In the genomic region with DNA sequence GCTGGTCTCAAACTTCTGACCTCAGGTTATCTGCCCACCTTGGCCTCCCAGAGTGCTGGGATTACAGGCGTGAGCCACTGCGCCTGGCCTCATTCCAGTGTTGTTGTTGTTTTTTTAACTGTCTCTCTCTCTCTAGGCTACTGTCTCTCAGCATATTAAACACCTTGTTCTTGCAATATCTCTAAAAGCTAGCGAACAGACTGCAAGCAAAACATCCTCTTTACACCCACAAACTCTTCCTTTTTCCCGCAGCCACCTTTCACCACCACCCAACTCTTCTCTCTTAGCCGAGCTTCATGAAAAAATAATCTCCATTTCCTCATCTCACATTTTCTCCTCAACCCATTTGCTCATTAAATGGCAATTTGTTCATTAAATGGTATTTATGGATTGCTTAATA, we compare ENCODE assay signal across 26 cellular contexts. TPM values are rescaled to one million over a fixed set of nuclear protein-coding genes. Genes with fewer than 3 reads are reported as not detected.
DNase-seq lines count a peak whose midpoint lies in the region; ATAC-seq lines count a peak whose summit lies in the region.
"Had no signal": no experiment of that assay in that cellular context is flagged by ENCODE, and none has a peak within 500 bp of the region (broad histone marks: within the 10 kb centered on the region; RNA-seq: fewer than 3 reads in every experiment).

No MANE protein-coding gene starts in this region.

- H3K27ac Mint-ChIP-seq in activated naive CD4-positive, alpha-beta T cell treated with anti-CD3 and anti-CD28 coated beads for 36 hours, result peak overlapping the region; percentile 44
- peak overlapping the region in 1 of 2 donors; percentile 50 for H3K27ac Mint-ChIP-seq in activated naive CD4-positive, alpha-beta T cell treated with anti-CD3 and anti-CD28 coated beads, Interleukin-2, amount 50 U/mL, for 72 hours
- H3K27ac Mint-ChIP-seq in T-cell, result peak overlapping the region; percentile 70 to 89
- H3K27ac Mint-ChIP-seq in stimulated activated naive CD8-positive, alpha-beta T cell treated with anti-CD3 and anti-CD28 coated beads, Interleukin-15, amount 100 ng/mL, for 72 hours, result peak overlapping the region in 1 of 2 donors; percentile 10
- no peak overlapping the region for H3K27ac Mint-ChIP-seq in stimulated activated memory B cell treated with anti-CD40 and anti-IgM and Interleukin-4, amounts not matched to agents 10 μg/mL and 1 μg/mL and 100 μg/mL, for 72 hours

- POLR2A ChIA-PET in T-cell (lab: Charles Lee), result interaction anchor here in 1 of 2 donors (0.6 to 0.8 kb wide), 4 partner anchors 23 to 891 kb away, joined by 3 to 8 read pairs (median 4); no protein-coding TSS in a partner anchor

- peak overlapping the region; percentile 1 for H3K4me3 Mint-ChIP-seq in activated naive CD4-positive, alpha-beta T cell treated with anti-CD3 and anti-CD28 coated beads for 36 hours
- H3K4me3 Mint-ChIP-seq in T-cell, result peak overlapping the region in 2 of 3 donors; percentile 53 to 62
- peak overlapping the region; percentile 9 to 57 for H3K4me3 Mint-ChIP-seq in stimulated activated naive CD8-positive, alpha-beta T cell treated with anti-CD3 and anti-CD28 coated beads, Interleukin-15, amount 100 ng/mL, for 72 hours
- no peak overlapping the region for H3K4me3 Mint-ChIP-seq in stimulated activated memory B cell treated with anti-CD40 and anti-IgM and Interleukin-4, amounts not matched to agents 10 μg/mL and 1 μg/mL and 100 μg/mL, for 72 hours

- peak overlapping the region; percentile 25 for H3K27ac ChIP-seq in cingulate gyrus (ENCODE audit: low read depth, low read length)
- H3K27ac ChIP-seq: coronary artery, gastrocnemius medialis, left ventricle myocardium inferior, skin epidermis, testis, WERI-Rb-1 had no signal

- H3K9me3 Mint-ChIP-seq in activated naive CD4-positive, alpha-beta T cell treated with anti-CD3 and anti-CD28 coated beads for 36 hours, result peaks cover 1% of the 10 kb centered on the region
- peaks cover 0 to 4% of the 10 kb centered on the region in 2 donors for H3K9me3 Mint-ChIP-seq in activated naive CD4-positive, alpha-beta T cell treated with anti-CD3 and anti-CD28 coated beads, Interleukin-2, amount 50 U/mL, for 72 hours
- H3K9me3 Mint-ChIP-seq in T-cell, result no peaks in the 10 kb centered on the region
- no peaks in the 10 kb centered on the region for H3K9me3 Mint-ChIP-seq in stimulated activated naive CD8-positive, alpha-beta T cell treated with anti-CD3 and anti-CD28 coated beads, Interleukin-15, amount 100 ng/mL, for 72 hours
- H3K9me3 Mint-ChIP-seq in stimulated activated memory B cell treated with anti-CD40 and anti-IgM and Interleukin-4, amounts not matched to agents 10 μg/mL and 1 μg/mL and 100 μg/mL, for 72 hours, result no peaks in the 10 kb centered on the region

- intact Hi-C loops in activated naive CD4-positive, alpha-beta T cell treated with anti-CD3 and anti-CD28 coated beads for 36 hours (cut with micrococcal nuclease), result no loop called here

- DNase-seq in activated naive CD4-positive, alpha-beta T cell treated with anti-CD3 and anti-CD28 coated beads for 36 hours, result no peak
- DNase-seq in activated naive CD4-positive, alpha-beta T cell treated with anti-CD3 and anti-CD28 coated beads, Interleukin-2, amount 50 U/mL, for 72 hours (ENCODE audit: low spot score in 2 of 2), result no peak
- DNase-seq in T-cell, result peak in 1 of 34 experiments; percentile 2
- DNase-seq in stimulated activated naive CD8-positive, alpha-beta T cell treated with anti-CD3 and anti-CD28 coated beads, Interleukin-15, amount 100 ng/mL, for 72 hours, result no peak
- DNase-seq in NCI-H774 (lab: John Stamatoyannopoulos, UW), result no peak
- DNase-seq: activated CD8-positive, alpha-beta memory T cell treated with anti-CD3 and anti-CD28 coated beads for 24 hours; activated effector memory CD4-positive, alpha-beta T cell treated with Interleukin-2 at 50 U/mL for 16 hours; C1 segment of cervical spinal cord; EL; gastrocnemius medialis; HCEC 1CT; hippocampal formation; left ventricle myocardium inferior; NCI-H1105; NCI-H2029 treated with DMSO at 0.1 percent for 48 hours; NCI-H2227 treated with DMSO at 0.1 percent for 48 hours; NCI-H69; stimulated activated CD4-positive, alpha-beta T cell treated with anti-CD3 and anti-CD28 coated beads, Interleukin-1b, Interleukin-23, amount 100 ng/mL, for 48 hours; T-helper 9 cell; testis; WERI-Rb-1 had no signal

- no peaks in the 10 kb centered on the region for H3K36me3 Mint-ChIP-seq in activated naive CD4-positive, alpha-beta T cell treated with anti-CD3 and anti-CD28 coated beads for 36 hours (ENCODE audit: low read depth)
- H3K36me3 Mint-ChIP-seq in activated naive CD4-positive, alpha-beta T cell treated with anti-CD3 and anti-CD28 coated beads, Interleukin-2, amount 50 U/mL, for 72 hours, result peaks cover 0 to 12% of the 10 kb centered on the region in 2 donors
- no peaks in the 10 kb centered on the region for H3K36me3 Mint-ChIP-seq in T-cell
- no peaks in the 10 kb centered on the region for H3K36me3 Mint-ChIP-seq in stimulated activated memory B cell treated with anti-CD40 and anti-IgM and Interleukin-4, amounts not matched to agents 10 μg/mL and 1 μg/mL and 100 μg/mL, for 72 hours

- H3K4me1 Mint-ChIP-seq in activated naive CD4-positive, alpha-beta T cell treated with anti-CD3 and anti-CD28 coated beads for 36 hours (ENCODE audit: low read depth), result peaks cover 33% of the 10 kb centered on the region
- peaks cover 30 to 43% (median 40%) of the 10 kb centered on the region in 3 donors for H3K4me1 Mint-ChIP-seq in T-cell
- H3K4me1 Mint-ChIP-seq in stimulated activated naive CD8-positive, alpha-beta T cell treated with anti-CD3 and anti-CD28 coated beads, Interleukin-15, amount 100 ng/mL, for 72 hours, result peaks cover 40% of the 10 kb centered on the region
- peaks cover 7% of the 10 kb centered on the region for H3K4me1 Mint-ChIP-seq in stimulated activated memory B cell treated with anti-CD40 and anti-IgM and Interleukin-4, amounts not matched to agents 10 μg/mL and 1 μg/mL and 100 μg/mL, for 72 hours

- ATAC-seq in activated naive CD4-positive, alpha-beta T cell treated with anti-CD3 and anti-CD28 coated beads, Interleukin-2, amount 50 U/mL, for 72 hours, result no peak
- ATAC-seq in T-cell (replicated peaks in 1 of 4), result peak in 3 of 4 experiments; percentile 46 to 77 (median 71)
- ATAC-seq in stimulated activated naive CD8-positive, alpha-beta T cell treated with anti-CD3 and anti-CD28 coated beads, Interleukin-15, amount 100 ng/mL, for 72 hours, result no peak
- no peak for ATAC-seq in stimulated activated memory B cell treated with anti-CD40 and anti-IgM and Interleukin-4, amounts not matched to agents 10 μg/mL and 1 μg/mL and 100 μg/mL, for 72 hours
- ATAC-seq: gastrocnemius medialis, SK-N-SH treated with all-trans-retinoic acid at 6 μM for 48 hours had no signal

- CTCF ChIA-PET in activated naive CD4-positive, alpha-beta T cell treated with anti-CD3 and anti-CD28 coated beads for 36 hours (lab: Charles Lee), result no interaction called here
- CTCF ChIA-PET in T-cell (lab: Charles Lee), result interaction anchor here in 1 of 2 donors (0.6 kb wide), 1 partner anchor 24 kb away, joined by 3 read pairs; no protein-coding TSS in a partner anchor

- H3K27me3 Mint-ChIP-seq in activated naive CD4-positive, alpha-beta T cell treated with anti-CD3 and anti-CD28 coated beads for 36 hours (ENCODE audit: low read depth), result no peaks in the 10 kb centered on the region
- H3K27me3 Mint-ChIP-seq in T-cell, result no peaks in the 10 kb centered on the region
- H3K27me3 Mint-ChIP-seq in stimulated activated naive CD8-positive, alpha-beta T cell treated with anti-CD3 and anti-CD28 coated beads, Interleukin-15, amount 100 ng/mL, for 72 hours, result no peaks in the 10 kb centered on the region
- H3K27me3 Mint-ChIP-seq in stimulated activated memory B cell treated with anti-CD40 and anti-IgM and Interleukin-4, amounts not matched to agents 10 μg/mL and 1 μg/mL and 100 μg/mL, for 72 hours, result no peaks in the 10 kb centered on the region

RNA-seq across cellular contexts. Expression of gene SGK1, which starts 45.5 kb away (rescaled TPM):
- total RNA-seq in activated naive CD4-positive, alpha-beta T cell treated with anti-CD3 and anti-CD28 coated beads for 36 hours, result 100 to 1,000 TPM; 202 to 208 TPM
- total RNA-seq in activated naive CD4-positive, alpha-beta T cell treated with anti-CD3 and anti-CD28 coated beads, Interleukin-2, amount 50 U/mL, for 72 hours, result 10 to 100 TPM; 42.8 to 48.0 TPM
- 100 to 1,000 TPM in 1 of 5 donors, 10 to 100 TPM in 4; 18.9 to 165 (median 37.1) TPM for total RNA-seq in T-cell

Comparison
In these comparisons a context has a peak if more than half of its experiments do, and no peak if none do; other contexts are left out.
1. ATAC-seq: peak in T-cell (3 of 4); none in activated naive CD4-positive, alpha-beta T cell treated with anti-CD3 and anti-CD28 coated beads, Interleukin-2, amount 50 U/mL, for 72 hours (0 of 2), stimulated activated naive CD8-positive, alpha-beta T cell treated with anti-CD3 and anti-CD28 coated beads, Interleukin-15, amount 100 ng/mL, for 72 hours (single experiment) and stimulated activated memory B cell treated with anti-CD40 and anti-IgM and Interleukin-4, amounts not matched to agents 10 μg/mL and 1 μg/mL and 100 μg/mL, for 72 hours (single experiment).